ENCODE assay signal across 8 cellular contexts in genomic region chr9:72365525-72366256, GRCh38. TPM values are rescaled to one million over a fixed set of nuclear protein-coding genes. Genes with fewer than 3 reads are reported as not detected.
DNase-seq lines count a peak whose midpoint lies in the region; ATAC-seq, FAIRE-seq and TF ChIP-seq lines count a peak whose summit lies in the region.

No MANE protein-coding gene starts in this region.

- peak overlapping the region; percentile 99 for H3K27ac Mint-ChIP-seq in activated CD4-positive, alpha-beta T cell treated with anti-CD3 and anti-CD28 coated beads for 36 hours

- TF ChIP-seq CTCF in choroid plexus epithelial cell (conservative IDR thresholded peaks at IDR 0.05; ENCODE audit: low read depth, low read length) (peak; percentile 27), kidney (IDR thresholded peaks at IDR 0.05; ENCODE audit: borderline replicate concordance, extremely low read depth, insufficient read depth) (no peak)

- H3K36me3 ChIP-seq in kidney (ENCODE audit: control insufficient read depth in 1 of 2, insufficient read depth in 2 of 2, low read length in 2 of 2), result no peaks in the 10 kb centered on the region

- H3K27me3 Mint-ChIP-seq in activated CD4-positive, alpha-beta T cell treated with anti-CD3 and anti-CD28 coated beads for 36 hours, result no peaks in the 10 kb centered on the region

- peak overlapping the region; percentile 91 for H3K4me3 Mint-ChIP-seq in activated CD4-positive, alpha-beta T cell treated with anti-CD3 and anti-CD28 coated beads for 36 hours

- H3K36me3 Mint-ChIP-seq in activated CD4-positive, alpha-beta T cell treated with anti-CD3 and anti-CD28 coated beads for 36 hours (ENCODE audit: low read depth), result peaks cover 22% of the 10 kb centered on the region

- intact Hi-C loops in activated CD4-positive, alpha-beta T cell treated with anti-CD3 and anti-CD28 coated beads for 36 hours (cut with DNase I, micrococcal nuclease), result loop anchor here (1.0 to 10.0 kb wide), 11 partner anchors 23 to 1953 kb away; partner anchors contain the start of genes ABHD17B (in 2 of the 2), C9orf85 (in 2 of the 2), CEMIP2 (in 1 of the 2) and KLF9 (in 1 of the 2)
- intact Hi-C loops in kidney (cut with DNase I), result no loop called here

- peak; percentile 61 for DNase-seq in NK-92 treated with Interleukin-12 subunit alpha and Interleukin-12 subunit beta, amount 100 ng/mL, for 24 hours (lab: John Stamatoyannopoulos, UW)
- DNase-seq in NK-92 (lab: John Stamatoyannopoulos, UW; ENCODE audit: unreplicated experiment) (no peak), NCI-H2171 treated with DMSO at 0.1 percent for 48 hours (lab: John Stamatoyannopoulos, UW) (peak; percentile 70), choroid plexus epithelial cell (ENCODE audit: low read depth) (peak; percentile 95), kidney (peak; percentile 96)
- DNase-seq in activated CD4-positive, alpha-beta T cell treated with anti-CD3 and anti-CD28 coated beads for 36 hours, result peak; percentile 70
- DNase-seq in stimulated activated CD4-positive, alpha-beta T cell treated with anti-CD3 and anti-CD28 coated beads, Interleukin-12 subunit alpha, Interleukin-12 subunit beta, amount 100 ng/mL, for 4 hours, result peak; percentile 52

- ATAC-seq in HG03039 (IDR thresholded peaks at IDR 0.05; ENCODE audit: unreplicated experiment), result peak; percentile 25
- ATAC-seq in activated CD4-positive, alpha-beta T cell treated with anti-CD3 and anti-CD28 coated beads for 36 hours, result peak; percentile 24

- peaks cover 29% of the 10 kb centered on the region for H3K4me1 Mint-ChIP-seq in activated CD4-positive, alpha-beta T cell treated with anti-CD3 and anti-CD28 coated beads for 36 hours

- H3K4me1 ChIP-seq in kidney (ENCODE audit: control insufficient read depth in 1 of 2, insufficient read depth in 1 of 2, low read depth in 1 of 2, low read length in 2 of 2), result peaks cover 0 to 5% of the 10 kb centered on the region in 2 donors

- H3K27ac ChIP-seq in kidney (ENCODE audit: low read depth in 2 of 2, low read length in 2 of 2), result peak overlapping the region; percentile 100

- no peak for FAIRE-seq in kidney (lab: Jason Lieb, UNC)

- peak overlapping the region; percentile 64 to 100 for H3K9ac ChIP-seq in kidney (ENCODE audit: low read length in 2 of 2)

- peak overlapping the region; percentile 60 for H3K4me3 ChIP-seq in choroid plexus epithelial cell (ENCODE audit: low read depth, low read length)
- H3K4me3 ChIP-seq in kidney (ENCODE audit: low read length in 2 of 2), result peak overlapping the region; percentile 75 to 86

- POLR2A ChIA-PET in activated CD4-positive, alpha-beta T cell treated with anti-CD3 and anti-CD28 coated beads for 36 hours (lab: Charles Lee), result interaction anchor here (0.8 to 1.7 kb wide), 6 partner anchors 9 to 161 kb away, joined by 3 to 7 read pairs (median 4); no protein-coding TSS in a partner anchor

- no peaks in the 10 kb centered on the region for H3K9me3 ChIP-seq in kidney (ENCODE audit: control insufficient read depth in 1 of 2, low read length in 2 of 2)

- H3K9me3 Mint-ChIP-seq in activated CD4-positive, alpha-beta T cell treated with anti-CD3 and anti-CD28 coated beads for 36 hours (ENCODE audit: low read depth), result no peaks in the 10 kb centered on the region

- CTCF ChIA-PET in activated CD4-positive, alpha-beta T cell treated with anti-CD3 and anti-CD28 coated beads for 36 hours (lab: Charles Lee), result interaction anchor here (0.6 to 1.3 kb wide), 6 partner anchors 9 to 669 kb away, joined by 3 to 5 read pairs (median 3); no protein-coding TSS in a partner anchor

RNA-seq across cellular contexts. Expression of gene ZFAND5, which starts 0.7 kb away (rescaled TPM):
- 10 to 100 TPM; 72.0 to 88.2 TPM for total RNA-seq in activated CD4-positive, alpha-beta T cell treated with anti-CD3 and anti-CD28 coated beads for 36 hours
- 218 TPM for total RNA-seq in kidney
- 88.8 TPM for polyA plus RNA-seq in kidney (ENCODE audit: insufficient read depth, low read depth, low replicate concordance)
